In genomic region chr15:78024883-78025282, GRCh38 we compare ENCODE assay signal across 20 cellular contexts. TPM values are rescaled to one million over a fixed set of nuclear protein-coding genes. Genes with fewer than 3 reads are reported as not detected.
A peak's percentile ranks its signal among the peaks of the same experiment; 100 is the strongest.
DNase-seq lines count a peak whose midpoint lies in the region; ATAC-seq and TF ChIP-seq lines count a peak whose summit lies in the region.
"Had no signal": no experiment of that assay in that cellular context is flagged by ENCODE, and none has a peak within 500 bp of the region (broad histone marks: within the 10 kb centered on the region; RNA-seq: fewer than 3 reads in every experiment).

No MANE protein-coding gene starts in this region.

- H3K36me3 ChIP-seq in adipocyte (ENCODE audit: control insufficient read depth, insufficient read depth, low read length, severe bottlenecking), result peaks cover 57% of the 10 kb centered on the region
- peaks cover 23 to 26% of the 10 kb centered on the region in 2 donors for H3K36me3 ChIP-seq in muscle layer of duodenum (ENCODE audit: control insufficient read depth in 1 of 2, insufficient read depth in 2 of 2, low read length in 2 of 2)
- H3K36me3 ChIP-seq in stomach, result peaks cover 42 to 100% (median 97%) of the 10 kb centered on the region in 4 donors

- H3K9me3 ChIP-seq in adipocyte (ENCODE audit: control insufficient read depth, low read length), result no peaks in the 10 kb centered on the region
- H3K9me3 ChIP-seq in muscle layer of duodenum (ENCODE audit: control insufficient read depth in 1 of 2, low read length in 2 of 2), result no peaks in the 10 kb centered on the region
- H3K9me3 ChIP-seq in stomach, result no peaks in the 10 kb centered on the region
- H3K9me3 ChIP-seq: tibial artery had no signal

- TF ChIP-seq EP300 in stomach (IDR thresholded peaks at IDR 0.05), result no peak

- H3K27me3 ChIP-seq in adipocyte (replicated peaks; ENCODE audit: control insufficient read depth, insufficient read depth, low read length) (no peaks in the 10 kb centered on the region), muscle layer of duodenum (ENCODE audit: low read depth, low read length) (no peaks in the 10 kb centered on the region), stomach (no peaks in the 10 kb centered on the region)
- H3K27me3 ChIP-seq: tibial artery had no signal

- WGBS in stomach, 5 donors, result 81 to 98% (median 94%) methylated on average over 2 of the region's 2 CpGs

- no peak for TF ChIP-seq CTCF in stomach (IDR thresholded peaks at IDR 0.05)

- in situ Hi-C loops in ACHN (cut with HindIII; ENCODE audit: low pct_ligation_motif_present, low pct_unique_long_range_greater_than_20kb, low sequenced_read_pairs), result no loop called here

- H3K4me1 ChIP-seq in adipocyte (ENCODE audit: control insufficient read depth, insufficient read depth, low read length) (peaks cover 30% of the 10 kb centered on the region), muscle layer of duodenum (ENCODE audit: control insufficient read depth in 1 of 2, insufficient read depth in 2 of 2, low read length in 2 of 2) (peaks cover 14% of the 10 kb centered on the region in 2 donors), stomach (peaks cover 5 to 38% (median 21%) of the 10 kb centered on the region in 4 donors)

- no peak for TF ChIP-seq POLR2A in stomach (IDR thresholded peaks at IDR 0.05)

- peak overlapping the region; percentile 20 for H3K4me3 ChIP-seq in adipocyte (ENCODE audit: low read length)
- H3K4me3 ChIP-seq in muscle layer of duodenum (ENCODE audit: low read depth in 1 of 2, low read length in 2 of 2), result no peak overlapping the region
- H3K4me3 ChIP-seq in stomach, result no peak overlapping the region
- H3K4me3 ChIP-seq: tibial artery had no signal

- DNase-seq in activated CD4-positive, alpha-beta T cell treated with anti-CD3 and anti-CD28 coated beads, Interleukin-2, amount 10 ng/mL, durations not matched to agents 24 days and 14 days, result no peak
- DNase-seq in activated CD4-positive, alpha-beta T cell treated with anti-CD3 and anti-CD28 coated beads for 48 hours, result no peak
- no peak for DNase-seq in adipocyte (ENCODE audit: low read depth)
- no peak for DNase-seq in stomach
- DNase-seq in midbrain (lab: John Stamatoyannopoulos, UW), result no peak
- no peak for DNase-seq in ACHN
- DNase-seq: activated CD4-positive, alpha-beta T cell treated with anti-CD3 and anti-CD28 coated beads, Interleukin-2, amount 10 ng/mL, durations not matched to agents 7 days and 5 days; activated naive CD8-positive, alpha-beta T cell treated with anti-CD3 and anti-CD28 coated beads, Interleukin-2, amount 10 ng/mL, durations not matched to agents 7 days and 5 days; activated T-cell treated with anti-CD3 and anti-CD28 coated beads, Interleukin-2, amount 50 U/mL, for 24 hours; DMS53; NCI-H187; NCI-H524; nucleus accumbens; OCI-M1; small intestine had no signal

- H3K4me3 Mint-ChIP-seq in activated CD4-positive, alpha-beta T cell treated with anti-CD3 and anti-CD28 coated beads, Interleukin-2, amount 10 ng/mL, durations not matched to agents 24 days and 14 days, result no peak overlapping the region
- H3K4me3 Mint-ChIP-seq: activated CD4-positive, alpha-beta T cell treated with anti-CD3 and anti-CD28 coated beads, Interleukin-2, amount 10 ng/mL, durations not matched to agents 7 days and 5 days; activated naive CD8-positive, alpha-beta T cell treated with anti-CD3 and anti-CD28 coated beads, Interleukin-2, amount 10 ng/mL, durations not matched to agents 7 days and 5 days; activated T-cell treated with anti-CD3 and anti-CD28 coated beads, Interleukin-2, amount 50 U/mL, for 24 hours; mesothelial cell of epicardium had no signal

- H3K36me3 Mint-ChIP-seq in activated CD4-positive, alpha-beta T cell treated with anti-CD3 and anti-CD28 coated beads, Interleukin-2, amount 10 ng/mL, durations not matched to agents 24 days and 14 days (ENCODE audit: low read depth), result peaks cover 62% of the 10 kb centered on the region

- H3K9me3 Mint-ChIP-seq in activated CD4-positive, alpha-beta T cell treated with anti-CD3 and anti-CD28 coated beads, Interleukin-2, amount 10 ng/mL, durations not matched to agents 24 days and 14 days, result no peaks in the 10 kb centered on the region
- H3K9me3 Mint-ChIP-seq: activated CD4-positive, alpha-beta T cell treated with anti-CD3 and anti-CD28 coated beads, Interleukin-2, amount 10 ng/mL, durations not matched to agents 7 days and 5 days; activated naive CD8-positive, alpha-beta T cell treated with anti-CD3 and anti-CD28 coated beads, Interleukin-2, amount 10 ng/mL, durations not matched to agents 7 days and 5 days; activated T-cell treated with anti-CD3 and anti-CD28 coated beads, Interleukin-2, amount 50 U/mL, for 24 hours; mesothelial cell of epicardium had no signal

- peak overlapping the region; percentile 77 for H3K9ac ChIP-seq in adipocyte (ENCODE audit: low read length)

- peak overlapping the region; percentile 63 for H3K27ac ChIP-seq in muscle layer of duodenum (ENCODE audit: low read length)
- peak overlapping the region in 4 of 5 donors; percentile 43 to 76 (median 68) for H3K27ac ChIP-seq in stomach
- H3K27ac ChIP-seq: C4-2B had no signal

- intact Hi-C loops in activated CD4-positive, alpha-beta T cell treated with anti-CD3 and anti-CD28 coated beads, Interleukin-2, amount 10 ng/mL, durations not matched to agents 24 days and 14 days (cut with micrococcal nuclease), result no loop called here
- intact Hi-C loops in stomach (cut with DNase I; ENCODE audit: low total_unique reads), result no loop called here

- peaks cover 3% of the 10 kb centered on the region for H3K4me1 Mint-ChIP-seq in activated CD4-positive, alpha-beta T cell treated with anti-CD3 and anti-CD28 coated beads, Interleukin-2, amount 10 ng/mL, durations not matched to agents 24 days and 14 days
- H3K4me1 Mint-ChIP-seq: mesothelial cell of epicardium had no signal

- peak overlapping the region; percentile 6 for H3K27ac Mint-ChIP-seq in activated CD4-positive, alpha-beta T cell treated with anti-CD3 and anti-CD28 coated beads, Interleukin-2, amount 10 ng/mL, durations not matched to agents 24 days and 14 days
- H3K27ac Mint-ChIP-seq: activated CD4-positive, alpha-beta T cell treated with anti-CD3 and anti-CD28 coated beads, Interleukin-2, amount 10 ng/mL, durations not matched to agents 7 days and 5 days; activated T-cell treated with anti-CD3 and anti-CD28 coated beads, Interleukin-2, amount 50 U/mL, for 24 hours; mesothelial cell of epicardium had no signal

- no peaks in the 10 kb centered on the region for H3K27me3 Mint-ChIP-seq in activated CD4-positive, alpha-beta T cell treated with anti-CD3 and anti-CD28 coated beads, Interleukin-2, amount 10 ng/mL, durations not matched to agents 24 days and 14 days
- H3K27me3 Mint-ChIP-seq: activated CD4-positive, alpha-beta T cell treated with anti-CD3 and anti-CD28 coated beads, Interleukin-2, amount 10 ng/mL, durations not matched to agents 7 days and 5 days; activated naive CD8-positive, alpha-beta T cell treated with anti-CD3 and anti-CD28 coated beads, Interleukin-2, amount 10 ng/mL, durations not matched to agents 7 days and 5 days; activated T-cell treated with anti-CD3 and anti-CD28 coated beads, Interleukin-2, amount 50 U/mL, for 24 hours had no signal

- no peak for ATAC-seq in esophagus mucosa

RNA-seq across cellular contexts. Expression of gene TBC1D2B, which starts 52.6 kb away (rescaled TPM):
- 56.8 and 62.3 TPM in 2 replicates for total RNA-seq in activated CD4-positive, alpha-beta T cell treated with anti-CD3 and anti-CD28 coated beads, Interleukin-2, amount 10 ng/mL, durations not matched to agents 24 days and 14 days
- total RNA-seq in stomach (10 to 100 TPM; 38.2 to 61.7 (median 58.3) TPM), esophagus mucosa (18.6 TPM)
- polyA plus RNA-seq in stomach, result 10 to 100 TPM in 2 of 3 donors, 1 to 10 TPM in 1; 9.3 to 12.4 (median 11.7) TPM
